Comparison of ENCODE assay signal across 1 cellular context in genomic region chr10:58384095-58384494, GRCh38.
TF ChIP-seq lines count a peak whose summit lies in the region.

No MANE protein-coding gene starts in this region.

TF ChIP-seq in K562, 482 proteins besides CTCF, POLR2A, EP300 and RAD21 (continued from another document):
- no peak for TF ChIP-seq ZBTB11 (CRISPR knock-in tag; IDR thresholded peaks at IDR 0.05)
- no peak for TF ChIP-seq MAZ (CRISPR knock-in tag; conservative IDR thresholded peaks at IDR 0.05 in 1 of 2, IDR thresholded peaks at IDR 0.05 in 1 of 2)
- TF ChIP-seq CREM (IDR thresholded peaks at IDR 0.05; ENCODE audit: low read depth) = no peak
- TF ChIP-seq KDM1A (IDR thresholded peaks at IDR 0.05) = no peak
- no peak for TF ChIP-seq BMI1 (IDR thresholded peaks at IDR 0.05; ENCODE audit: low read length)
- TF ChIP-seq RBM34 (IDR thresholded peaks at IDR 0.05; ENCODE audit: borderline replicate concordance, insufficient read depth, low read length) = no peak
- peak; percentile 26; the same call in 1 of the 2 replicates for TF ChIP-seq TEAD4 (IDR thresholded peaks at IDR 0.05; ENCODE audit: low read length)
- TF ChIP-seq TEAD4 (CRISPR knock-in tag; IDR thresholded peaks at IDR 0.05; ENCODE audit: borderline replicate concordance) = no peak
- TF ChIP-seq ATF6 (CRISPR knock-in tag; IDR thresholded peaks at IDR 0.05) = no peak
- no peak for TF ChIP-seq ESRRB (CRISPR knock-in tag; IDR thresholded peaks at IDR 0.05; ENCODE audit: borderline replicate concordance)
- no peak for TF ChIP-seq NFE2 (IDR thresholded peaks at IDR 0.05; ENCODE audit: low read depth)
- no peak for TF ChIP-seq NFATC3 (IDR thresholded peaks at IDR 0.05)
- peak; percentile 25; the same call in 1 of the 2 replicates for TF ChIP-seq LEF1 (IDR thresholded peaks at IDR 0.05)
- TF ChIP-seq FOXJ2 (tag; IDR thresholded peaks at IDR 0.05) = peak; percentile 94
- TF ChIP-seq POLR2AphosphoS2 (IDR thresholded peaks at IDR 0.05; ENCODE audit: low read length) = no peak
- no peak for TF ChIP-seq SMAD3 (CRISPR knock-in tag; conservative IDR thresholded peaks at IDR 0.05)
- TF ChIP-seq CTBP1 (IDR thresholded peaks at IDR 0.05; ENCODE audit: borderline replicate concordance) = no peak
- TF ChIP-seq TCF7L2 (IDR thresholded peaks at IDR 0.05; ENCODE audit: low read depth, low read length) = no peak
- TF ChIP-seq MTA3 (IDR thresholded peaks at IDR 0.05; ENCODE audit: borderline replicate concordance) = no peak
- TF ChIP-seq, protein P1, sequence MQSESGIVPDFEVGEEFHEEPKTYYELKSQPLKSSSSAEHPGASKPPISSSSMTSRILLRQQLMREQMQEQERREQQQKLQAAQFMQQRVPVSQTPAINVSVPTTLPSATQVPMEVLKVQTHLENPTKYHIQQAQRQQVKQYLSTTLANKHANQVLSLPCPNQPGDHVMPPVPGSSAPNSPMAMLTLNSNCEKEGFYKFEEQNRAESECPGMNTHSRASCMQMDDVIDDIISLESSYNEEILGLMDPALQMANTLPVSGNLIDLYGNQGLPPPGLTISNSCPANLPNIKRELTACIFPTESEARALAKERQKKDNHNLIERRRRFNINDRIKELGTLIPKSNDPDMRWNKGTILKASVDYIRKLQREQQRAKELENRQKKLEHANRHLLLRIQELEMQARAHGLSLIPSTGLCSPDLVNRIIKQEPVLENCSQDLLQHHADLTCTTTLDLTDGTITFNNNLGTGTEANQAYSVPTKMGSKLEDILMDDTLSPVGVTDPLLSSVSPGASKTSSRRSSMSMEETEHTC (IDR thresholded peaks at IDR 0.05) = no peak
- no peak for TF ChIP-seq RHOXF2B (CRISPR knock-in tag; conservative IDR thresholded peaks at IDR 0.05)
- TF ChIP-seq SMARCA4 (IDR thresholded peaks at IDR 0.05) = 0 out of 2 replicates have a peak, but pooled peaks have one; percentile 20
- no peak for TF ChIP-seq TEAD1 (CRISPR knock-in tag; IDR thresholded peaks at IDR 0.05)
- TF ChIP-seq, protein P2, sequence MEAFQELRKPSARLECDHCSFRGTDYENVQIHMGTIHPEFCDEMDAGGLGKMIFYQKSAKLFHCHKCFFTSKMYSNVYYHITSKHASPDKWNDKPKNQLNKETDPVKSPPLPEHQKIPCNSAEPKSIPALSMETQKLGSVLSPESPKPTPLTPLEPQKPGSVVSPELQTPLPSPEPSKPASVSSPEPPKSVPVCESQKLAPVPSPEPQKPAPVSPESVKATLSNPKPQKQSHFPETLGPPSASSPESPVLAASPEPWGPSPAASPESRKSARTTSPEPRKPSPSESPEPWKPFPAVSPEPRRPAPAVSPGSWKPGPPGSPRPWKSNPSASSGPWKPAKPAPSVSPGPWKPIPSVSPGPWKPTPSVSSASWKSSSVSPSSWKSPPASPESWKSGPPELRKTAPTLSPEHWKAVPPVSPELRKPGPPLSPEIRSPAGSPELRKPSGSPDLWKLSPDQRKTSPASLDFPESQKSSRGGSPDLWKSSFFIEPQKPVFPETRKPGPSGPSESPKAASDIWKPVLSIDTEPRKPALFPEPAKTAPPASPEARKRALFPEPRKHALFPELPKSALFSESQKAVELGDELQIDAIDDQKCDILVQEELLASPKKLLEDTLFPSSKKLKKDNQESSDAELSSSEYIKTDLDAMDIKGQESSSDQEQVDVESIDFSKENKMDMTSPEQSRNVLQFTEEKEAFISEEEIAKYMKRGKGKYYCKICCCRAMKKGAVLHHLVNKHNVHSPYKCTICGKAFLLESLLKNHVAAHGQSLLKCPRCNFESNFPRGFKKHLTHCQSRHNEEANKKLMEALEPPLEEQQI (IDR thresholded peaks at IDR 0.05) = no peak
- TF ChIP-seq, protein P3, sequence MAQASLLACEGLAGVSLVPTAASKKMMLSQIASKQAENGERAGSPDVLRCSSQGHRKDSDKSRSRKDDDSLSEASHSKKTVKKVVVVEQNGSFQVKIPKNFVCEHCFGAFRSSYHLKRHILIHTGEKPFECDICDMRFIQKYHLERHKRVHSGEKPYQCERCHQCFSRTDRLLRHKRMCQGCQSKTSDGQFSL (CRISPR knock-in tag; IDR thresholded peaks at IDR 0.05) = no peak
- TF ChIP-seq, protein P3 (tag; IDR thresholded peaks at IDR 0.05) = no peak
TF ChIP-seq in K562: peak in this region for 16.
